16 cellular contexts compared by ENCODE assay signal in the genomic region with DNA sequence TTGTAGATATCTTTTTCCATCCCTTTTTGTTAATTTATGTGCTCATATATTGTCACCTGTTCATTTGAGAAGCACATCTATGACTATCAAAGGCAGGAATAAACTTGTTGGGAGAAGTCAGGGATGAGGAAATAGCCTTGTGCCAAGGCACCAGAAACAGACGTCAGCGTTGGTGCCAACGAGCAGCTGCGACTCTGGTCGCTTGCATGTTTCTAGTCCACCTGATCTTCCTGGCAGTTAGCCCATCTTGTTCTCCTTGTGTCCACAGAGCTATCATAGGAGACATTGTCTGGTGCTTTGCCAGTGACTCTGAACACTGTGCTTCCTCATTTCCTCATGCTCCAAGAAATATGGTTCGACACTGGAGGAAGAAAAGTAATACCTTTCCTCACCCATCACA.
DNase-seq lines count a peak whose midpoint lies in the region; ATAC-seq and TF ChIP-seq lines count a peak whose summit lies in the region.
"Had no signal": no experiment of that assay in that cellular context is flagged by ENCODE, and none has a peak within 500 bp of the region (broad histone marks: within the 10 kb centered on the region; RNA-seq: fewer than 3 reads in every experiment).

No MANE protein-coding gene starts in this region.

- peak; percentile 83 for DNase-seq in DMS153 (lab: John Stamatoyannopoulos, UW)
- peak; percentile 97 for DNase-seq in NCI-H2029 treated with DMSO at 0.1 percent for 48 hours (lab: John Stamatoyannopoulos, UW)
- peak; percentile 4 for DNase-seq in medulla oblongata (ENCODE audit: extremely low spot score)
- DNase-seq in brain microvascular endothelial cell = no peak
- DNase-seq in NCI-H82 (lab: John Stamatoyannopoulos, UW) = no peak
- no peak for DNase-seq in MM.1S
- DNase-seq: activated T-cell treated with anti-CD3 and anti-CD28 coated beads, Interleukin-2, amount 50 U/mL, for 1 hour; H7; Kasumi-1; nucleus accumbens; stimulated activated CD4-positive, alpha-beta T cell treated with anti-CD3 and anti-CD28 coated beads, Interleukin-2, amount 100 ng/mL, for 24 hours; WERI-Rb-1 had no signal

- no peaks in the 10 kb centered on the region for H3K4me1 ChIP-seq in MM.1S (ENCODE audit: low read length)
- H3K4me1 ChIP-seq: BLaER1 had no signal

- H3K4me3 ChIP-seq in brain microvascular endothelial cell (ENCODE audit: low read depth, low read length) = no peak overlapping the region
- H3K4me3 ChIP-seq in MM.1S (ENCODE audit: low read length) = no peak overlapping the region
- H3K4me3 ChIP-seq: BLaER1 had no signal

- H3K9ac ChIP-seq in MM.1S (ENCODE audit: low read length) = no peak overlapping the region
- H3K9ac ChIP-seq: BLaER1 had no signal

- in situ Hi-C loops in brain microvascular endothelial cell (cut with HindIII; ENCODE audit: low pct_ligation_motif_present, low sequenced_read_pairs) = no loop called here

- no peak overlapping the region for H3K4me2 ChIP-seq in MM.1S (ENCODE audit: low read depth, low read length)
- H3K4me2 ChIP-seq: BLaER1 had no signal

- H2AFZ ChIP-seq in MM.1S (ENCODE audit: low read length) = no peak overlapping the region

- no peaks in the 10 kb centered on the region for H3K9me2 ChIP-seq in MM.1S (replicated peaks; ENCODE audit: insufficient read depth, low read length)

- H3K36me3 ChIP-seq in brain microvascular endothelial cell (replicated peaks) (no peaks in the 10 kb centered on the region), MM.1S (replicated peaks; ENCODE audit: insufficient read depth, low read length) (no peaks in the 10 kb centered on the region)
- H3K36me3 ChIP-seq: BLaER1, WERI-Rb-1 had no signal

- no peak for TF ChIP-seq CTCF in VCaP (conservative IDR thresholded peaks at IDR 0.05)
- no peak for TF ChIP-seq CTCF in brain microvascular endothelial cell (IDR thresholded peaks at IDR 0.05; ENCODE audit: low read depth, low read length, missing control alignments)
- no peak for TF ChIP-seq CTCF in MM.1S (IDR thresholded peaks at IDR 0.05; ENCODE audit: low read length)

- no peaks in the 10 kb centered on the region for H3K27me3 ChIP-seq in brain microvascular endothelial cell (replicated peaks)
- no peaks in the 10 kb centered on the region for H3K27me3 ChIP-seq in MM.1S (replicated peaks; ENCODE audit: insufficient read depth, low read length)
- H3K27me3 ChIP-seq: BLaER1 had no signal

- peak overlapping the region; percentile 65 for H3K27ac ChIP-seq in VCaP
- H3K27ac ChIP-seq in brain microvascular endothelial cell = no peak overlapping the region
- H3K27ac ChIP-seq in MM.1S (ENCODE audit: low read length) = no peak overlapping the region
- H3K27ac ChIP-seq: BLaER1, WERI-Rb-1 had no signal

- H3K9me3 ChIP-seq in MM.1S (replicated peaks; ENCODE audit: insufficient read depth, low read length) = no peaks in the 10 kb centered on the region

- H3K79me2 ChIP-seq in MM.1S (ENCODE audit: low read length) = no peaks in the 10 kb centered on the region

- H4K20me1 ChIP-seq in MM.1S (ENCODE audit: insufficient read depth, low read length) = no peaks in the 10 kb centered on the region
- H4K20me1 ChIP-seq: BLaER1 had no signal

- no peaks in the 10 kb centered on the region for H3F3A ChIP-seq in MM.1S (ENCODE audit: insufficient read depth, low read length)

- no peak for ATAC-seq in GM18511 (IDR thresholded peaks at IDR 0.05; ENCODE audit: unreplicated experiment)
- ATAC-seq: Panc1 had no signal

Comparison
In these comparisons a context has a peak if more than half of its experiments do, and no peak if none do; other contexts are left out.
1. DNase-seq: peak in DMS153 (single experiment), NCI-H2029 treated with DMSO at 0.1 percent for 48 hours (single experiment) and medulla oblongata (single experiment); none in brain microvascular endothelial cell (single experiment), NCI-H82 (single experiment) and MM.1S (single experiment).